9 cellular contexts compared by ENCODE assay signal in genomic region chr1:59520759-59521442, GRCh38.
DNase-seq lines count a peak whose midpoint lies in the region; ATAC-seq and TF ChIP-seq lines count a peak whose summit lies in the region.
"Had no signal": no experiment of that assay in that cellular context is flagged by ENCODE, and none has a peak within 500 bp of the region (broad histone marks: within the 10 kb centered on the region; RNA-seq: fewer than 3 reads in every experiment).

No MANE protein-coding gene starts in this region.

- H3K27me3 Mint-ChIP-seq in HFFc6 (ENCODE audit: insufficient read depth) (no peaks in the 10 kb centered on the region), chondrocyte (ENCODE audit: low read depth) (no peaks in the 10 kb centered on the region)

- H3K27ac Mint-ChIP-seq in HFFc6 (peak overlapping the region; percentile 86), chondrocyte (ENCODE audit: unreplicated experiment) (peak overlapping the region; percentile 95)

- DNase-seq in HFFc6 (peak; percentile 75), chondrocyte (ENCODE audit: low spot score) (no peak), kidney glomerular epithelial cell (lab: John Stamatoyannopoulos, UW) (peak; percentile 92), smooth muscle cell of the brain vasculature (ENCODE audit: low read depth, low spot score) (peak; percentile 76), KG1 (lab: John Stamatoyannopoulos, UW) (no peak), middle frontal gyrus (ENCODE audit: extremely low spot score, low spot score) (no peak), NCI-H1092 (lab: John Stamatoyannopoulos, UW) (no peak)
- DNase-seq: NCI-H526 had no signal

- no peaks in the 10 kb centered on the region for H3K9me3 Mint-ChIP-seq in HFFc6
- H3K9me3 Mint-ChIP-seq in chondrocyte (ENCODE audit: low read depth): no peaks in the 10 kb centered on the region

- H3K36me3 Mint-ChIP-seq in HFFc6 (ENCODE audit: low read depth) (no peaks in the 10 kb centered on the region), chondrocyte (ENCODE audit: low read depth) (no peaks in the 10 kb centered on the region)

- no peak for ATAC-seq in HG03457 (IDR thresholded peaks at IDR 0.05; ENCODE audit: unreplicated experiment)

- H3K4me1 Mint-ChIP-seq in HFFc6 (ENCODE audit: low read depth) (peaks cover 33% of the 10 kb centered on the region), chondrocyte (ENCODE audit: low read depth) (peaks cover 59% of the 10 kb centered on the region)

- H3K4me3 Mint-ChIP-seq in HFFc6 (peak overlapping the region; percentile 75), chondrocyte (ENCODE audit: unreplicated experiment) (peak overlapping the region; percentile 58)

- TF ChIP-seq CTCF in HFFc6 (IDR thresholded peaks at IDR 0.05) (no peak), chondrocyte (IDR thresholded peaks at IDR 0.05) (no peak)

Comparison
In these comparisons a context has a peak if more than half of its experiments do, and no peak if none do; other contexts are left out.
1. DNase-seq: peak in HFFc6 (single experiment), kidney glomerular epithelial cell (single experiment) and smooth muscle cell of the brain vasculature (single experiment); none in chondrocyte (single experiment), KG1 (single experiment), middle frontal gyrus (single experiment) and NCI-H1092 (single experiment).